ENCODE assay signal across 1 cellular context in genomic region chr10:100516847-100517246, GRCh38.
A peak's percentile ranks its signal among the peaks of the same experiment; 100 is the strongest.
TF ChIP-seq lines count a peak whose summit lies in the region.

No MANE protein-coding gene starts in this region.

TF ChIP-seq in liver, 16 proteins besides CTCF, POLR2A, EP300 and RAD21 (continued from another document):
- TF ChIP-seq YY1 (IDR thresholded peaks at IDR 0.05) = peak; percentile 31
TF ChIP-seq in liver: peak in this region for 8.
